ENCODE assay signal across 9 cellular contexts in the genomic region with DNA sequence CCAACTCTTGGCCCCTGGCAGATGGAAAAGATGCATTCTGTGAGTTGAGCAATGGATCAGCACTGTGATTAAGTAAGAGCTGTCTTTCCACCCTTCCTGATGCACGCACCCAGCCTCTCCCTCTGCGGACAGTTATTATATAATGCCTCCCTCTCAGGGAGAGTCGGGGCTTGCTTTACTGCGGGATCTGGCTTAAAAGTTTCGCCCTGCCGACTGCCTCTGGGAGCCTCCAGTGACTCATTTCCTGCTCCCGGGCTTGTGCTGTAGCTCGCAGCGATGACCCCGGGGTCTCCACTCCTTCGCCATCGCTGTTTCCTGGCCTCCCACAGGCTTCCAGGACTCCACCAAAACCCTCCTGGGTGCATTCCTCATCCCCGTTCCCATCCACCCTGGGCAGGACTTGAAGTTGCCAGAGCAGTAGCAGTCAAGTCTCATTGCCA.
DNase-seq lines count a peak whose midpoint lies in the region; ATAC-seq and TF ChIP-seq lines count a peak whose summit lies in the region.
"Had no signal": no experiment of that assay in that cellular context is flagged by ENCODE, and none has a peak within 500 bp of the region (broad histone marks: within the 10 kb centered on the region; RNA-seq: fewer than 3 reads in every experiment).

No MANE protein-coding gene starts in this region.

- ATAC-seq in HG02763 (IDR thresholded peaks at IDR 0.05; ENCODE audit: unreplicated experiment) (no peak), GM21447 (IDR thresholded peaks at IDR 0.05; ENCODE audit: unreplicated experiment) (no peak)
- ATAC-seq: PC-3 had no signal

- CTCF ChIA-PET in RWPE1 (lab: Yijun Ruan, JAX): interaction anchor here (0.5 to 1.2 kb wide), 4 partner anchors 12 to 412 kb away, joined by 3 to 5 read pairs (median 4); no protein-coding TSS in a partner anchor

- DNase-seq in GM03348 (ENCODE audit: low spot score) (peak; percentile 83), RWPE1 (ENCODE audit: low spot score) (peak; percentile 79), fibroblast of mammary gland (ENCODE audit: low read depth) (peak; percentile 93), osteocyte (ENCODE audit: extremely low spot score, unreplicated experiment) (no peak), NOMO-1 treated with DMSO at 0.1 percent for 48 hours (lab: John Stamatoyannopoulos, UW; ENCODE audit: unreplicated experiment) (no peak), T-helper 9 cell (no peak)
- DNase-seq: PC-3 had no signal

- no peaks in the 10 kb centered on the region for H3K27me3 Mint-ChIP-seq in osteocyte (ENCODE audit: unreplicated experiment)

- H3K9me3 Mint-ChIP-seq in osteocyte (ENCODE audit: unreplicated experiment): no peaks in the 10 kb centered on the region

- peak overlapping the region; percentile 55 for H3K4me3 Mint-ChIP-seq in osteocyte (ENCODE audit: unreplicated experiment)

- peaks cover 45% of the 10 kb centered on the region for H3K4me1 Mint-ChIP-seq in osteocyte (ENCODE audit: unreplicated experiment)

- POLR2A ChIA-PET in RWPE1 (lab: Yijun Ruan, JAX; ENCODE audit: low non-redundant PET): interaction anchor here (0.6 kb wide), 1 partner anchor 1149 kb away, joined by 4 read pairs; no protein-coding TSS in a partner anchor

- H3K4me3 ChIP-seq in fibroblast of mammary gland (ENCODE audit: control insufficient read depth, low read depth, low read length): no peak overlapping the region

- TF ChIP-seq CTCF in RWPE1 (conservative IDR thresholded peaks at IDR 0.05; ENCODE audit: low read depth) (no peak), fibroblast of mammary gland (conservative IDR thresholded peaks at IDR 0.05; ENCODE audit: control insufficient read depth, insufficient read depth, low read depth, low read length) (no peak), osteocyte (IDR thresholded peaks at IDR 0.05) (no peak)

- peak overlapping the region; percentile 84 for H3K27ac Mint-ChIP-seq in osteocyte (ENCODE audit: unreplicated experiment)

- peak overlapping the region; percentile 76 for H3K27ac ChIP-seq in RWPE1

- H3K36me3 Mint-ChIP-seq in osteocyte (ENCODE audit: unreplicated experiment): no peaks in the 10 kb centered on the region

Comparison
In these comparisons a context has a peak if more than half of its experiments do, and no peak if none do; other contexts are left out.
1. DNase-seq: peak in GM03348 (single experiment), RWPE1 (single experiment) and fibroblast of mammary gland (single experiment); none in osteocyte (single experiment), NOMO-1 treated with DMSO at 0.1 percent for 48 hours (single experiment) and T-helper 9 cell (single experiment).